ENCODE assay signal across 16 cellular contexts in genomic region chr3:160667452-160667851, GRCh38. TPM values are rescaled to one million over a fixed set of nuclear protein-coding genes. Genes with fewer than 3 reads are reported as not detected.
DNase-seq lines count a peak whose midpoint lies in the region; ATAC-seq and TF ChIP-seq lines count a peak whose summit lies in the region.
"Had no signal": no experiment of that assay in that cellular context is flagged by ENCODE, and none has a peak within 500 bp of the region (broad histone marks: within the 10 kb centered on the region; RNA-seq: fewer than 3 reads in every experiment).

No MANE protein-coding gene starts in this region.

- H3K4me1 Mint-ChIP-seq in progenitor cell of endocrine pancreas (ENCODE audit: low read depth): peaks cover 1% of the 10 kb centered on the region

- no peak overlapping the region for H4K91ac ChIP-seq in neuronal stem cell (ENCODE audit: low read depth, low read length, poor library complexity)

- no peak overlapping the region for H3K4ac ChIP-seq in neuronal stem cell (ENCODE audit: low read length)

- H3K14ac ChIP-seq in neuronal stem cell (ENCODE audit: low read length): no peak overlapping the region

- H3K18ac ChIP-seq in neuronal stem cell (ENCODE audit: low read length): no peak overlapping the region

- DNase-seq in EH (ENCODE audit: low read depth) (peak; percentile 73), MG63 (peak; percentile 43), dermis blood vessel endothelial cell (peak; percentile 14), amygdala (lab: John Stamatoyannopoulos, UW) (no peak), upper lobe of left lung (no peak), neuronal stem cell (ENCODE audit: low spot score) (no peak), progenitor cell of endocrine pancreas (ENCODE audit: low spot score, unreplicated experiment) (no peak)
- DNase-seq: activated T-cell treated with anti-CD3 and anti-CD28 coated beads, Interleukin-2, amount 50 U/mL, for 72 hours; CD4-positive, alpha-beta memory T cell; NCI-H1694; NCI-H774; SK-N-SH had no signal

- no peak overlapping the region for H2AFZ ChIP-seq in neuronal stem cell (ENCODE audit: low read length)

- H3K9me3 ChIP-seq in MG63: no peaks in the 10 kb centered on the region
- H3K9me3 ChIP-seq in mucosa of rectum (ENCODE audit: control insufficient read depth in 2 of 2, low read length in 2 of 2): no peaks in the 10 kb centered on the region
- no peaks in the 10 kb centered on the region for H3K9me3 ChIP-seq in upper lobe of left lung
- H3K9me3 ChIP-seq in neuronal stem cell (replicated peaks in 1 of 2; ENCODE audit: control insufficient read depth in 2 of 2, insufficient read depth in 1 of 2, low read depth in 1 of 2, low read length in 2 of 2): no peaks in the 10 kb centered on the region
- H3K9me3 ChIP-seq: esophagus muscularis mucosa, SK-N-SH had no signal

- TF ChIP-seq CTCF in upper lobe of left lung (IDR thresholded peaks at IDR 0.05) (no peak), progenitor cell of endocrine pancreas (IDR thresholded peaks at IDR 0.05; ENCODE audit: unreplicated experiment) (no peak)

- no peak for TF ChIP-seq POLR2A in upper lobe of left lung (IDR thresholded peaks at IDR 0.05)

- no peaks in the 10 kb centered on the region for H3K9me3 Mint-ChIP-seq in progenitor cell of endocrine pancreas (ENCODE audit: low read depth)
- H3K9me3 Mint-ChIP-seq: CD4-positive, alpha-beta memory T cell had no signal

- H3K4me3 ChIP-seq in MG63 (no peak overlapping the region), mucosa of rectum (ENCODE audit: low read length in 2 of 2) (peak overlapping the region in 1 of 2 donors; percentile 28), upper lobe of left lung (no peak overlapping the region), neuronal stem cell (ENCODE audit: low read length in 2 of 2) (no peak overlapping the region)
- H3K4me3 ChIP-seq: esophagus muscularis mucosa had no signal

- no peak for ATAC-seq in upper lobe of left lung (ENCODE audit: low FRiP score in 2 of 2)
- ATAC-seq: activated CD4-positive, CD25-positive, alpha-beta regulatory T cell treated with anti-CD3 and anti-CD28 coated beads, Interleukin-2, amount 50 U/mL, for 24 hours had no signal

- no peak overlapping the region for H3K23ac ChIP-seq in neuronal stem cell (ENCODE audit: low read depth, low read length, poor library complexity)

- no peak overlapping the region for H2BK12ac ChIP-seq in neuronal stem cell (ENCODE audit: low read length)

- no peak overlapping the region for H2BK15ac ChIP-seq in neuronal stem cell (ENCODE audit: low read length)

- H3K4me2 ChIP-seq in neuronal stem cell (ENCODE audit: insufficient read depth, low read length, poor library complexity, severe bottlenecking): no peak overlapping the region
- H3K4me2 ChIP-seq: SK-N-SH had no signal

- no peak overlapping the region for H2BK120ac ChIP-seq in neuronal stem cell (ENCODE audit: low read depth, low read length)

- H3K27ac ChIP-seq in mucosa of rectum (ENCODE audit: low read depth in 2 of 2, low read length in 2 of 2): peak overlapping the region; percentile 44 to 52
- no peak overlapping the region for H3K27ac ChIP-seq in upper lobe of left lung
- no peak overlapping the region for H3K27ac ChIP-seq in neuronal stem cell (replicated peaks; ENCODE audit: low read length)
- H3K27ac ChIP-seq: esophagus muscularis mucosa had no signal

- H3K4me1 ChIP-seq in mucosa of rectum (ENCODE audit: control insufficient read depth in 2 of 2, insufficient read depth in 2 of 2, low read length in 2 of 2) (peaks cover 17 to 18% of the 10 kb centered on the region in 2 donors), upper lobe of left lung (no peaks in the 10 kb centered on the region), neuronal stem cell (ENCODE audit: control insufficient read depth in 2 of 2, insufficient read depth in 1 of 2, low read depth in 1 of 2, low read length in 2 of 2) (peaks cover 6 to 13% of the 10 kb centered on the region in 2 donors)
- H3K4me1 ChIP-seq: esophagus muscularis mucosa had no signal

- no peaks in the 10 kb centered on the region; the same call in 1 of the 2 replicates for H3K27me3 ChIP-seq in MG63
- H3K27me3 ChIP-seq in mucosa of rectum (ENCODE audit: control insufficient read depth in 2 of 2, insufficient read depth in 2 of 2, low read length in 2 of 2): no peaks in the 10 kb centered on the region
- no peaks in the 10 kb centered on the region for H3K27me3 ChIP-seq in upper lobe of left lung
- H3K27me3 ChIP-seq in neuronal stem cell (ENCODE audit: control insufficient read depth in 3 of 3, insufficient read depth in 3 of 3, low read depth in 1 of 3, low read length in 3 of 3): no peaks in the 10 kb centered on the region
- H3K27me3 ChIP-seq: esophagus muscularis mucosa had no signal

- H3K4me3 Mint-ChIP-seq in progenitor cell of endocrine pancreas (ENCODE audit: low read depth): no peak overlapping the region
- H3K4me3 Mint-ChIP-seq: activated T-cell treated with anti-CD3 and anti-CD28 coated beads, Interleukin-2, amount 50 U/mL, for 72 hours; CD4-positive, alpha-beta memory T cell had no signal

- H3K79me1 ChIP-seq in neuronal stem cell (ENCODE audit: low read depth, low read length): no peaks in the 10 kb centered on the region

- H3K36me3 ChIP-seq in MG63 (no peaks in the 10 kb centered on the region), mucosa of rectum (ENCODE audit: control insufficient read depth in 2 of 2, insufficient read depth in 2 of 2, low read length in 2 of 2) (no peaks in the 10 kb centered on the region), upper lobe of left lung (no peaks in the 10 kb centered on the region), neuronal stem cell (replicated peaks in 1 of 2; ENCODE audit: control insufficient read depth in 2 of 2, insufficient read depth in 2 of 2, low read length in 2 of 2) (no peaks in the 10 kb centered on the region)
- H3K36me3 ChIP-seq: esophagus muscularis mucosa had no signal

- H2AK5ac ChIP-seq in neuronal stem cell (ENCODE audit: low read depth, low read length): no peak overlapping the region

- no peak overlapping the region for H4K8ac ChIP-seq in neuronal stem cell (ENCODE audit: low read depth, low read length)

- no peak overlapping the region for H3K9ac ChIP-seq in mucosa of rectum (ENCODE audit: low read depth in 1 of 2, low read length in 2 of 2)
- H3K9ac ChIP-seq in neuronal stem cell (ENCODE audit: low read depth, low read length, poor library complexity): no peak overlapping the region
- H3K9ac ChIP-seq: SK-N-SH had no signal

- no peak overlapping the region for H3K27ac Mint-ChIP-seq in progenitor cell of endocrine pancreas
- H3K27ac Mint-ChIP-seq: activated T-cell treated with anti-CD3 and anti-CD28 coated beads, Interleukin-2, amount 50 U/mL, for 72 hours; CD4-positive, alpha-beta memory T cell had no signal

- no peak for TF ChIP-seq EP300 in upper lobe of left lung (IDR thresholded peaks at IDR 0.05)

- H2BK5ac ChIP-seq in neuronal stem cell (ENCODE audit: low read length): no peak overlapping the region

- no peaks in the 10 kb centered on the region for H3K27me3 Mint-ChIP-seq in progenitor cell of endocrine pancreas

- no peaks in the 10 kb centered on the region for H3K36me3 Mint-ChIP-seq in progenitor cell of endocrine pancreas (ENCODE audit: insufficient read depth)
- H3K36me3 Mint-ChIP-seq: CD4-positive, alpha-beta memory T cell had no signal

RNA-seq across cellular contexts. Expression of gene ARL14, which starts 9.5 kb away (rescaled TPM):
- not detected in 2 replicates for total RNA-seq in MG63 (2014; rRNA removed; shearing (Covaris generic); ENCODE audit: low replicate concordance)
- total RNA-seq in dermis blood vessel endothelial cell (not detected in 2 replicates), upper lobe of left lung (not detected), progenitor cell of endocrine pancreas (0.50 and 1.00 TPM in 2 replicates)
- not detected for polyA plus RNA-seq in neuronal stem cell (2013, experiment 1 of 2)
- not detected for polyA plus RNA-seq in neuronal stem cell (2013, experiment 2 of 2)
- total RNA-seq: activated T-cell treated with anti-CD3 and anti-CD28 coated beads, Interleukin-2, amount 50 U/mL, for 72 hours; CD4-positive, alpha-beta memory T cell; esophagus muscularis mucosa; H1 had no signal
- polyA plus RNA-seq: CD4-positive, alpha-beta memory T cell; H1; SK-N-SH had no signal

Comparison
In these comparisons a context has a peak if more than half of its experiments do, and no peak if none do; other contexts are left out.
1. DNase-seq: peak in EH (single experiment), MG63 (single experiment) and dermis blood vessel endothelial cell (single experiment); none in amygdala (0 of 56), upper lobe of left lung (0 of 2), neuronal stem cell (single experiment) and progenitor cell of endocrine pancreas (single experiment).
2. H3K27ac ChIP-seq: peak in mucosa of rectum (2 of 2); none in upper lobe of left lung (0 of 4) and neuronal stem cell (single experiment).